In the genomic region with DNA sequence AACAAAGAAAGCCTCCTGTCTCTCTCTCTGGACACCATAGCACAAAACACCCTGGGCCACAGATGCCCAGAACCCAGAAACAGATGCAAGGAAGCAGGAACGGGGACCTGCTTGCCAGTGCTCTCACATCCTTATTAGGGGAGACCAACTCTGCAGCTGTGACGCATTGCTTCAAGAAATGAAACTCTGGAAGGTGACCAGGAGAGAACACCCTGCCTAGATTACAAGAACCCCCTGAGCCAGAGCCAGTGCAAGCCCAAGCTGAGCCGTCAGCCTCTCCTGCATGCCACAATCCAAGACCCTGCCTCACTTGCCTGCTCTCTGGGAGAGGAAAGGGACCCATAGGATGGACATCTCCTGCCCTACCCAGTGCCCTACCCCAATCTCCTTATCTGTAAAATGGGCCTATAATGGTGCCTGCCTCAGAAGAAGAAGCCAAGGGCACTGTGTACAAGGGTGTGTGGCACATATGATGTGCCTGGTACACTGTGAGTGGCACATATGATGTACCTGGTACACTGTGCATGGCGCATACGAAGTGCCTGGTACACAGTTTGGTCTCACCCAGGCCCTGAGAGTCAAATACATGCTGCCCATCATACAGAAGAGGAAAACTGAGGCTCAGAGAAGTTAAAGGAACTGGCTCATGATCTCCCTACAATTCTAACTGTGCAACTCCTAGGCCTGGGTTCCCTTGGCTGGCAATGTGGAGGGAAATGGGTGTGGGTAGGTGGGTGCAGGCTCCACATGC, we compare ENCODE assay signal across 1 cellular context.
TF ChIP-seq lines count a peak whose summit lies in the region.

No MANE protein-coding gene starts in this region.

TF ChIP-seq in GM12878, 131 proteins besides CTCF, POLR2A, EP300 and RAD21:
- TF ChIP-seq ZNF687 (IDR thresholded peaks at IDR 0.05) (no peak), BCLAF1 (IDR thresholded peaks at IDR 0.05) (no peak), SKIL (IDR thresholded peaks at IDR 0.05; ENCODE audit: low read depth, poor library complexity, severe bottlenecking) (no peak), DPF2 (IDR thresholded peaks at IDR 0.05) (no peak), MEF2B (IDR thresholded peaks at IDR 0.05; ENCODE audit: partially characterized antibody, poor library complexity, severe bottlenecking) (no peak), HDAC2 (IDR thresholded peaks at IDR 0.05) (no peak), SUPT20H (IDR thresholded peaks at IDR 0.05; ENCODE audit: borderline replicate concordance, control insufficient read depth, low read depth, low read length) (no peak), JUNB (IDR thresholded peaks at IDR 0.05) (no peak), MYB (IDR thresholded peaks at IDR 0.05; ENCODE audit: borderline replicate concordance, low read depth, low read length) (no peak)
- TF ChIP-seq, protein P1, sequence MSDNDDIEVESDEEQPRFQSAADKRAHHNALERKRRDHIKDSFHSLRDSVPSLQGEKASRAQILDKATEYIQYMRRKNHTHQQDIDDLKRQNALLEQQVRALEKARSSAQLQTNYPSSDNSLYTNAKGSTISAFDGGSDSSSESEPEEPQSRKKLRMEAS (IDR thresholded peaks at IDR 0.05; ENCODE audit: low read depth, low read length), result no peak
TF ChIP-seq in GM12878: peak in this region for 0.
